7 cellular contexts compared by ENCODE assay signal in the genomic region with DNA sequence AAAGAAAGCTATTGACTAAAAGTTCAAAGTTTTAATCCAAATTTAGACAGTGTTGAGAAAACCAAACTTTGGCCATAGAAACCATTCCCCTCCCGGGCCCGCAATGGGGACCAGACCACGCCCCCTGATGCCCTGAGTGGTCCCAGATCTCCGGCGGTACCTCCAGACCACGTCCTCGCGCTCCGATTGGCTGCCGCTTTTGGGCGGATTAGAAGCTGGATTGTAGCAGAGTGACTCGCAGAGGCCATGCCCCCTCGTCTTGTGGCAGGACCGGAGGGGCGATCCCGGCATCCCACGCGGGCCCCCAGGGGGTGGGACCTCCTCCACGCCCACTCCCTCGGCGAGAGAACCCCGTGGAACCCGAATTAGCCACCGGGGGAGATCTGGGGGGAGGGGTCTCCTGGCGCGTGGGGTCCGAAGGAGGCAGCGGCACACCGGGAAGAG.
A peak's percentile ranks its signal among the peaks of the same experiment; 100 is the strongest.
DNase-seq lines count a peak whose midpoint lies in the region; ATAC-seq and TF ChIP-seq lines count a peak whose summit lies in the region.

No MANE protein-coding gene starts in this region.

- H3K36me3 ChIP-seq in MM.1S (replicated peaks; ENCODE audit: insufficient read depth, low read length) = no peaks in the 10 kb centered on the region

- TF ChIP-seq CTCF in MM.1S (IDR thresholded peaks at IDR 0.05; ENCODE audit: low read length) (no peak), retinal pigment epithelial cell (conservative IDR thresholded peaks at IDR 0.05; ENCODE audit: low read depth, low read length) (no peak)

- ATAC-seq in GM18517 (IDR thresholded peaks at IDR 0.05; ENCODE audit: unreplicated experiment) = peak; percentile 68

- H3K4me2 ChIP-seq in MM.1S (ENCODE audit: low read depth, low read length) = peak overlapping the region; percentile 87

- no peak overlapping the region; the same call in 1 of the 2 replicates for H3K9ac ChIP-seq in MM.1S (ENCODE audit: low read length)

- H3K79me2 ChIP-seq in MM.1S (ENCODE audit: low read length) = no peaks in the 10 kb centered on the region

- no peaks in the 10 kb centered on the region for H3K4me1 ChIP-seq in MM.1S (ENCODE audit: low read length)

- 0 out of 2 replicates have a peak, but pooled peaks cover 3% of the 10 kb centered on the region for H3F3A ChIP-seq in MM.1S (ENCODE audit: insufficient read depth, low read length)

- H3K9me2 ChIP-seq in MM.1S (replicated peaks; ENCODE audit: insufficient read depth, low read length) = no peaks in the 10 kb centered on the region

- DNase-seq in MM.1S (peak; percentile 40), T-helper 2 cell (peak; percentile 44 to 86 (median 71)), anterior cingulate cortex (lab: John Stamatoyannopoulos, UW) (peak in 55 of 58 donors; percentile 24 to 91 (median 75)), hepatic stellate cell (ENCODE audit: low spot score) (peak; percentile 24), retinal pigment epithelial cell (ENCODE audit: low read depth) (peak; percentile 67), kidney glomerular epithelial cell (lab: John Stamatoyannopoulos, UW) (no peak)

- no peak overlapping the region for H3K27ac ChIP-seq in MM.1S (ENCODE audit: low read length)

- H3K4me3 ChIP-seq in MM.1S (ENCODE audit: low read length) = peak overlapping the region; percentile 56
- peak overlapping the region; percentile 79 for H3K4me3 ChIP-seq in retinal pigment epithelial cell (ENCODE audit: low read length)

- H3K9me3 ChIP-seq in MM.1S (replicated peaks; ENCODE audit: insufficient read depth, low read length) = no peaks in the 10 kb centered on the region

- H2AFZ ChIP-seq in MM.1S (ENCODE audit: low read length) = peak overlapping the region; percentile 71

- peaks cover 8% of the 10 kb centered on the region; the same call in 1 of the 2 replicates for H3K27me3 ChIP-seq in MM.1S (replicated peaks; ENCODE audit: insufficient read depth, low read length)

- H4K20me1 ChIP-seq in MM.1S (ENCODE audit: insufficient read depth, low read length) = no peaks in the 10 kb centered on the region
